7 cellular contexts compared by ENCODE assay signal in the genomic region with DNA sequence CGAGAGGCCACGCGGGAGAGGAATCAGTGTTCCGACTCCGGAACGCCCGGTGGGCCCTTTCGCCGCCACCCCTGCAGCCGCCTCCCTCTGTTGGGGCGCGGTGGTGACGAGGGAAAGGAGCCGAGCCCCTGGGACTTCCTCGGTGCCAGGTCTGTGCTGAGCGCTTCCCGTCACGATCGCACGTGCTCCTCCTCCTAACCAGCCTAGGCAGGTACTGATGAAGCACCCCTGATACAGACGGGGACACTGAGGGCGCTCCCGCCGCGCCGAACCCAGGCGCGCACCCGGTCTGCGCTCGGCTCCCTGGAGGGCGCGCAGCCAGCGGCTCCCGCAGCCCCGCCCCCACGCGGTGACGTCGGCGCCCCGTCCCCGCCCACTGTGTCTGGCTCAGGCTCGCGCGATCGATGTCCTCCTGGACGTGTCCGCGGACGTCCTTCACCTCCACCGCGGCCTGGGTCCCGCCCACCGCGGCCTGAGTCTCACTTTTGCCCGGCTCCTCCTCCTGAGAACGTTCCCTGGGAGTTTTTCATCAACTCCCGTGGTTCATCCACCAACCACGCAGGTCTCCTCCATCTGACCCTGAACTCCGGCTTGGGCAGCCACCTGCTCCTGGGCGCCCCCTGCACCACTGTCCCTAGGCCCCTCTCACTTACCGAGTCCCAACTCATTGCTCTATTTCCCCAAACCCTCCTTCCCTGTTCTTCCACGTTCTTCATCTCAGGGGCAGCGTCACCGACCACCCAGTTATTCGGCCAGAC. TPM values are rescaled to one million over a fixed set of nuclear protein-coding genes. Genes with fewer than 3 reads are reported as not detected.
A peak's percentile ranks its signal among the peaks of the same experiment; 100 is the strongest.
DNase-seq lines count a peak whose midpoint lies in the region; ATAC-seq and TF ChIP-seq lines count a peak whose summit lies in the region.

No MANE protein-coding gene starts in this region.

- H3K27ac Mint-ChIP-seq in endothelial cell (ENCODE audit: unreplicated experiment) = no peak overlapping the region

- no peaks in the 10 kb centered on the region for H3K36me3 Mint-ChIP-seq in endothelial cell (ENCODE audit: low read depth, unreplicated experiment)

- peak overlapping the region; percentile 87 for H3K4me3 Mint-ChIP-seq in endothelial cell (ENCODE audit: unreplicated experiment)

- peaks cover 16% of the 10 kb centered on the region for H3K27me3 Mint-ChIP-seq in endothelial cell (ENCODE audit: unreplicated experiment)

- DNase-seq in NCI-H460 (ENCODE audit: extremely low read depth, low read depth) = peak; percentile 59
- DNase-seq in activated CD8-positive, alpha-beta memory T cell treated with anti-CD3 and anti-CD28 coated beads for 24 hours = peak; percentile 89
- peak; percentile 85 for DNase-seq in endothelial cell (ENCODE audit: low spot score)
- DNase-seq in middle frontal gyrus (ENCODE audit: extremely low spot score, low spot score) = peak; percentile 4
- DNase-seq in stimulated activated CD8-positive, alpha-beta memory T cell treated with anti-CD3 and anti-CD28 coated beads, Interleukin-15, amount 100 ng/mL, for 48 hours (ENCODE audit: low read depth in 2 of 2) = peak; percentile 61 to 71

- no peak for TF ChIP-seq CTCF in endothelial cell (IDR thresholded peaks at IDR 0.05; ENCODE audit: unreplicated experiment)

- TF ChIP-seq POLR2A in GM18505 (IDR thresholded peaks at IDR 0.05; ENCODE audit: borderline replicate concordance, extremely low read depth, insufficient read depth, insufficient read length) = peak; percentile 85

- H3K9me3 Mint-ChIP-seq in endothelial cell (ENCODE audit: unreplicated experiment) = no peaks in the 10 kb centered on the region

- ATAC-seq in GM18505 (IDR thresholded peaks at IDR 0.05; ENCODE audit: unreplicated experiment) (peak; percentile 78), HG02885 (IDR thresholded peaks at IDR 0.05; ENCODE audit: poor library complexity, unreplicated experiment) (peak; percentile 80)

- no peaks in the 10 kb centered on the region for H3K4me1 Mint-ChIP-seq in endothelial cell (ENCODE audit: unreplicated experiment)

RNA-seq across cellular contexts. Expression of a gene that starts 2.6 kb away (rescaled TPM):
- not detected in 2 replicates for total RNA-seq in NCI-H460 (2014; rRNA removed; shearing (Covaris generic))
- not detected in 2 replicates for polyA plus RNA-seq in NCI-H460 (2014; cell fraction: nucleus; rRNA removed)
- total RNA-seq in endothelial cell (ENCODE audit: unreplicated experiment) = not detected

RNA-seq across cellular contexts. Expression of a gene that starts 12.4 kb away (rescaled TPM):
- total RNA-seq in NCI-H460 (2014; rRNA removed; shearing (Covaris generic)) = 0.40 and 0.64 TPM in 2 replicates
- not detected in 2 replicates for polyA plus RNA-seq in NCI-H460 (2014; cell fraction: nucleus; rRNA removed)
- total RNA-seq in endothelial cell (ENCODE audit: unreplicated experiment) = 2.7 TPM

RNA-seq across cellular contexts. Expression of a gene that starts 18.8 kb away (rescaled TPM):
- total RNA-seq in NCI-H460 (2014; rRNA removed; shearing (Covaris generic)) = not detected in 2 replicates
- not detected in 2 replicates for polyA plus RNA-seq in NCI-H460 (2014; cell fraction: nucleus; rRNA removed)
- not detected for total RNA-seq in endothelial cell (ENCODE audit: unreplicated experiment)

RNA-seq across cellular contexts. Expression of a gene that starts 37.3 kb away (rescaled TPM):
- not detected in 2 replicates for total RNA-seq in NCI-H460 (2014; rRNA removed; shearing (Covaris generic))
- not detected in 2 replicates for polyA plus RNA-seq in NCI-H460 (2014; cell fraction: nucleus; rRNA removed)
- not detected for total RNA-seq in endothelial cell (ENCODE audit: unreplicated experiment)

RNA-seq across cellular contexts. Expression of a gene that starts 45.7 kb away (rescaled TPM):
- 0.32 TPM in 1 of 2 replicates, not detected in the other for total RNA-seq in NCI-H460 (2014; rRNA removed; shearing (Covaris generic))
- not detected in 2 replicates for polyA plus RNA-seq in NCI-H460 (2014; cell fraction: nucleus; rRNA removed)
- not detected for total RNA-seq in endothelial cell (ENCODE audit: unreplicated experiment)

Comparison
In these comparisons a context has a peak if more than half of its experiments do, and no peak if none do; other contexts are left out.
1. Peak in every context shown above with its lines: DNase-seq and ATAC-seq.
2. DNase-seq: peak in every context shown above with its lines; median percentile 89 in activated CD8-positive, alpha-beta memory T cell treated with anti-CD3 and anti-CD28 coated beads for 24 hours; 85 in endothelial cell; 66 in stimulated activated CD8-positive, alpha-beta memory T cell treated with anti-CD3 and anti-CD28 coated beads, Interleukin-15, amount 100 ng/mL, for 48 hours; 59 in NCI-H460; 4 in middle frontal gyrus.